Comparison of ENCODE assay signal across 1 cellular context in genomic region chr19:45115809-45116615, GRCh38.
TF ChIP-seq lines count a peak whose summit lies in the region.

No MANE protein-coding gene starts in this region.

TF ChIP-seq in SK-N-SH, 30 proteins besides CTCF, POLR2A, EP300 and RAD21 (continued from another document):
- TF ChIP-seq REST (IDR thresholded peaks at IDR 0.05; ENCODE audit: low read depth, low read length), result no peak
- no peak for TF ChIP-seq ZBTB33 (IDR thresholded peaks at IDR 0.05; ENCODE audit: borderline replicate concordance, low read depth)
- TF ChIP-seq PBX3 (IDR thresholded peaks at IDR 0.05), result no peak
- TF ChIP-seq USF2 (IDR thresholded peaks at IDR 0.05; ENCODE audit: borderline replicate concordance, low read depth, low read length), result no peak
- no peak for TF ChIP-seq NRF1 (IDR thresholded peaks at IDR 0.05; ENCODE audit: low read depth, low read length)
- no peak for TF ChIP-seq RCOR1 (IDR thresholded peaks at IDR 0.05; ENCODE audit: low read length)
